Comparison of ENCODE assay signal across 8 cellular contexts in genomic region chr2:195656859-195657633, GRCh38. TPM values are rescaled to one million over a fixed set of nuclear protein-coding genes. Genes with fewer than 3 reads are reported as not detected.
A peak's percentile ranks its signal among the peaks of the same experiment; 100 is the strongest.
DNase-seq lines count a peak whose midpoint lies in the region; ATAC-seq and TF ChIP-seq lines count a peak whose summit lies in the region.

A gene with protein sequence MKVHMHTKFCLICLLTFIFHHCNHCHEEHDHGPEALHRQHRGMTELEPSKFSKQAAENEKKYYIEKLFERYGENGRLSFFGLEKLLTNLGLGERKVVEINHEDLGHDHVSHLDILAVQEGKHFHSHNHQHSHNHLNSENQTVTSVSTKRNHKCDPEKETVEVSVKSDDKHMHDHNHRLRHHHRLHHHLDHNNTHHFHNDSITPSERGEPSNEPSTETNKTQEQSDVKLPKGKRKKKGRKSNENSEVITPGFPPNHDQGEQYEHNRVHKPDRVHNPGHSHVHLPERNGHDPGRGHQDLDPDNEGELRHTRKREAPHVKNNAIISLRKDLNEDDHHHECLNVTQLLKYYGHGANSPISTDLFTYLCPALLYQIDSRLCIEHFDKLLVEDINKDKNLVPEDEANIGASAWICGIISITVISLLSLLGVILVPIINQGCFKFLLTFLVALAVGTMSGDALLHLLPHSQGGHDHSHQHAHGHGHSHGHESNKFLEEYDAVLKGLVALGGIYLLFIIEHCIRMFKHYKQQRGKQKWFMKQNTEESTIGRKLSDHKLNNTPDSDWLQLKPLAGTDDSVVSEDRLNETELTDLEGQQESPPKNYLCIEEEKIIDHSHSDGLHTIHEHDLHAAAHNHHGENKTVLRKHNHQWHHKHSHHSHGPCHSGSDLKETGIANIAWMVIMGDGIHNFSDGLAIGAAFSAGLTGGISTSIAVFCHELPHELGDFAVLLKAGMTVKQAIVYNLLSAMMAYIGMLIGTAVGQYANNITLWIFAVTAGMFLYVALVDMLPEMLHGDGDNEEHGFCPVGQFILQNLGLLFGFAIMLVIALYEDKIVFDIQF (plus strand): TSS chr2:195657226. CDS start chr2:195680043, 22,817 bp downstream.

- BruUV-seq in PC-9 (replicated peaks; lab: Mats Ljungman, UMichigan): no TSS peak

- H3K36me3 ChIP-seq in PC-9 (ENCODE audit: low read depth): no peaks in the 10 kb centered on the region
- H3K36me3 ChIP-seq in mucosa of descending colon (ENCODE audit: low read depth): no peaks in the 10 kb centered on the region

- H2AFZ ChIP-seq in PC-9: peak within 1 kb of the TSS; percentile 89

- intact Hi-C loops in PC-9 (cut with micrococcal nuclease; ENCODE audit: unreplicated experiment) (loop anchor here (2.0 to 10.0 kb wide), 4 partner anchors 80 to 242 kb away; no protein-coding TSS in a partner anchor), mucosa of descending colon (cut with DNase I, micrococcal nuclease) (loop anchor here in 1 of 2 donors (5.0 kb wide), 1 partner anchor 80 kb away; no protein-coding TSS in a partner anchor)

- peak within 1 kb of the TSS; percentile 78 for H3K4me2 ChIP-seq in PC-9

- peaks cover 9% of the 10 kb centered on the region; the same call in 1 of the 2 replicates for H3F3A ChIP-seq in PC-9 (ENCODE audit: insufficient read depth, low read depth)

- H3K79me2 ChIP-seq in PC-9 (ENCODE audit: low read depth): peaks cover 32% of the 10 kb centered on the region

- peak within 1 kb of the TSS; percentile 75 for H3K4me3 ChIP-seq in Jurkat, Clone E6-1 (ENCODE audit: low read length)
- H3K4me3 ChIP-seq in PC-9: peak within 1 kb of the TSS; percentile 68
- peak within 1 kb of the TSS; percentile 99 for H3K4me3 ChIP-seq in mucosa of descending colon

- ATAC-seq in GM21619 (IDR thresholded peaks at IDR 0.05; ENCODE audit: unreplicated experiment): peak; percentile 70
- peak; percentile 95 for ATAC-seq in mucosa of descending colon

- DNase-seq in DMS153 (lab: John Stamatoyannopoulos, UW): peak; percentile 93
- peak; percentile 96 for DNase-seq in Jurkat, Clone E6-1 (ENCODE audit: low read depth, low spot score)
- peak; percentile 91 to 93 for DNase-seq in PC-9
- DNase-seq in activated T-cell treated with anti-CD3 and anti-CD28 coated beads, Interleukin-2, amount 50 U/mL, for 1 hour: peak; percentile 99
- DNase-seq in epithelial cell of prostate (ENCODE audit: low read depth, low spot score): peak; percentile 82
- DNase-seq in mucosa of descending colon: peak; percentile 99
- peak; percentile 93 for DNase-seq in stimulated activated CD8-positive, alpha-beta memory T cell treated with anti-CD3 and anti-CD28 coated beads, Interleukin-4, amount 100 ng/mL, for 24 hours (ENCODE audit: low read depth)

- CTCF ChIA-PET in PC-9 (lab: Charles Lee): interaction anchor here (0.6 to 1.3 kb wide), 9 partner anchors 44 to 836 kb away, joined by 3 to 12 read pairs (median 7); no protein-coding TSS in a partner anchor

- H3K9me3 ChIP-seq in PC-9 (ENCODE audit: insufficient read depth, low read depth) (no peaks in the 10 kb centered on the region), mucosa of descending colon (no peaks in the 10 kb centered on the region)

- peaks cover 13% of the 10 kb centered on the region for H3K4me1 ChIP-seq in PC-9 (replicated peaks; ENCODE audit: insufficient read depth)
- peaks cover 26% of the 10 kb centered on the region for H3K4me1 ChIP-seq in mucosa of descending colon (ENCODE audit: low read depth)

- no peaks in the 10 kb centered on the region for H3K9me2 ChIP-seq in PC-9 (ENCODE audit: insufficient read depth)

- no peak; the same call in 1 of the 2 replicates for TF ChIP-seq CTCF in PC-9 (conservative IDR thresholded peaks at IDR 0.05)
- TF ChIP-seq CTCF in mucosa of descending colon (IDR thresholded peaks at IDR 0.05): peak; percentile 43

- peak within 1 kb of the TSS; percentile 3; the same call in 1 of the 2 replicates for H3K27ac ChIP-seq in PC-9
- peak within 1 kb of the TSS; percentile 85 for H3K27ac ChIP-seq in epithelial cell of prostate

- POLR2A ChIA-PET in PC-9 (lab: Charles Lee; ENCODE audit: unreplicated experiment): interaction anchor here (0.6 to 1.4 kb wide), 7 partner anchors 8 to 232 kb away, joined by 3 to 21 read pairs (median 4); no protein-coding TSS in a partner anchor

- peaks cover 4% of the 10 kb centered on the region for H4K20me1 ChIP-seq in PC-9 (ENCODE audit: insufficient read depth)

- H3K27me3 ChIP-seq in PC-9 (ENCODE audit: insufficient read depth, low read depth): no peaks in the 10 kb centered on the region

RNA-seq across cellular contexts. Expression of the gene that starts here (rescaled TPM):
- polyA plus RNA-seq in Jurkat, Clone E6-1 (2012; ENCODE audit: insufficient read depth, insufficient read length): 15.2 TPM
- total RNA-seq in PC-9 (2021) (27.7 and 43.7 TPM in 2 replicates), mucosa of descending colon (10 to 100 TPM; 15.3 to 22.6 (median 18.6) TPM)

Comparison
In these comparisons a context has a peak if more than half of its experiments do, and no peak if none do; other contexts are left out.
1. Peak in every context shown above with its lines: DNase-seq, ATAC-seq, H3K4me3 ChIP-seq and H3K27ac ChIP-seq.